Comparison of ENCODE assay signal across 22 cellular contexts in the genomic region with DNA sequence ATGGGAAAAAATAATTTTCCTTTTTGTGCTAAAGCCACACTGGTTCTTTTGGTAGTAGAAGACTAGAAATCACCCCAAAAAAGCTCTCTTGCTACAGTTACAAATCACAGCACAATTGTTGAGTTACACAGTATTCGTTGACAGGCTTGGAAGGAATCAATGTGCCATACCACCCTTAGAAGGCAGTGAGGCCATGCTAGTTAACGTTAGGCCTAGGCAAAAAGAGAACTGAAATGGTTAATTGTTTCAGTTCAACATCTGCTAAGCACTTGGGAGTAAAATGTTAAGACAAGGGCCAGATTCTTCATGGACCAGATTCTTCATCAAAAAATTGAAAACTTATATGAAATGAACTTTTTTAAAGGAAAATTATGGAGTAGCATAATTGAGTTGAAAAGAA.
DNase-seq lines count a peak whose midpoint lies in the region; ATAC-seq, FAIRE-seq and TF ChIP-seq lines count a peak whose summit lies in the region.
"Had no signal": no experiment of that assay in that cellular context is flagged by ENCODE, and none has a peak within 500 bp of the region (broad histone marks: within the 10 kb centered on the region; RNA-seq: fewer than 3 reads in every experiment).

No MANE protein-coding gene starts in this region.

- CTCF ChIA-PET in GM12878 (lab: Yijun Ruan, JAX): no interaction called here

- H3K79me2 ChIP-seq in GM12878 (ENCODE audit: control insufficient read depth, insufficient read depth, low read length): no peaks in the 10 kb centered on the region

- H3K4me1 ChIP-seq in GM12878 (ENCODE audit: control insufficient read depth, insufficient read depth, low read length): no peaks in the 10 kb centered on the region
- H3K4me1 ChIP-seq in tibial nerve: peaks cover 0 to 4% (median 0%) of the 10 kb centered on the region in 4 donors
- H3K4me1 ChIP-seq: A549, Caco-2 had no signal

- no peaks in the 10 kb centered on the region for H3K36me3 Mint-ChIP-seq in activated CD4-positive, alpha-beta T cell treated with anti-CD3 and anti-CD28 coated beads, Interleukin-2, amount 10 ng/mL, durations not matched to agents 24 days and 14 days (ENCODE audit: low read depth)
- H3K36me3 Mint-ChIP-seq in immature natural killer cell: peaks cover 1 to 14% (median 3%) of the 10 kb centered on the region in 3 donors

- RAD21 ChIA-PET in GM12878 (lab: Charles Lee; ENCODE audit: unreplicated experiment): no interaction called here

- no peak overlapping the region for H3K4me2 ChIP-seq in GM12878 (ENCODE audit: control insufficient read depth, insufficient read depth)
- H3K4me2 ChIP-seq: A549, KMS-11 had no signal

- TF ChIP-seq EP300 in GM12878 (IDR thresholded peaks at IDR 0.05; ENCODE audit: borderline replicate concordance in 1 of 2, control insufficient read depth in 1 of 2, low read depth in 2 of 2, low read length in 2 of 2): no peak
- TF ChIP-seq EP300 in tibial nerve (IDR thresholded peaks at IDR 0.05): no peak

- H3K36me3 ChIP-seq in GM12878 (ENCODE audit: control insufficient read depth in 2 of 2, insufficient read depth in 2 of 2, low read length in 1 of 2) (no peaks in the 10 kb centered on the region), tibial nerve (no peaks in the 10 kb centered on the region)

- H3K4me3 ChIP-seq in GM12878 (no peak overlapping the region), tibial nerve (no peak overlapping the region)
- H3K4me3 ChIP-seq: A549 had no signal

- intact Hi-C loops in activated CD4-positive, alpha-beta T cell treated with anti-CD3 and anti-CD28 coated beads, Interleukin-2, amount 10 ng/mL, durations not matched to agents 24 days and 14 days (cut with micrococcal nuclease): no loop called here
- intact Hi-C loops in GM12878 (cut with micrococcal nuclease; ENCODE audit: unreplicated experiment): no loop called here

- no peak overlapping the region for H3K4me3 Mint-ChIP-seq in activated CD4-positive, alpha-beta T cell treated with anti-CD3 and anti-CD28 coated beads, Interleukin-2, amount 10 ng/mL, durations not matched to agents 24 days and 14 days
- H3K4me3 Mint-ChIP-seq in immature natural killer cell: no peak overlapping the region
- H3K4me3 Mint-ChIP-seq: CD4-positive, alpha-beta T cell had no signal

- SMC1A ChIA-PET in GM12878 (lab: Charles Lee; ENCODE audit: uncharacterized antibody, unreplicated experiment): no interaction called here

- peak; percentile 51 for ATAC-seq in HG02870 (IDR thresholded peaks at IDR 0.05; ENCODE audit: unreplicated experiment)
- ATAC-seq in GM12878: no peak
- ATAC-seq: A549, HepG2 had no signal

- TF ChIP-seq CTCF in GM12878 (IDR thresholded peaks at IDR 0.05 in 2 of 3, conservative IDR thresholded peaks at IDR 0.05 in 1 of 3; ENCODE audit: control insufficient read depth in 2 of 3, extremely low read depth in 1 of 3, insufficient read depth in 1 of 3, low read depth in 3 of 3, low read length in 3 of 3) (no peak), tibial nerve (IDR thresholded peaks at IDR 0.05) (no peak)

- H3K27me3 ChIP-seq in GM12878 (replicated peaks in 1 of 2; ENCODE audit: control insufficient read depth in 2 of 2, insufficient read depth in 2 of 2, low read length in 1 of 2) (no peaks in the 10 kb centered on the region), tibial nerve (no peaks in the 10 kb centered on the region)

- H3K9me3 ChIP-seq in GM12878 (replicated peaks; ENCODE audit: control insufficient read depth, insufficient read depth, low read length) (no peaks in the 10 kb centered on the region), tibial nerve (no peaks in the 10 kb centered on the region)
- H3K9me3 ChIP-seq: A549, Caco-2 had no signal

- H3K4me1 Mint-ChIP-seq in activated CD4-positive, alpha-beta T cell treated with anti-CD3 and anti-CD28 coated beads, Interleukin-2, amount 10 ng/mL, durations not matched to agents 24 days and 14 days: peaks cover 4% of the 10 kb centered on the region
- H3K4me1 Mint-ChIP-seq in immature natural killer cell: peaks cover 29 to 31% of the 10 kb centered on the region in 2 donors

- POLR2A ChIA-PET in GM12878 (lab: Charles Lee): no interaction called here

- no peak overlapping the region for H3K27ac Mint-ChIP-seq in activated CD4-positive, alpha-beta T cell treated with anti-CD3 and anti-CD28 coated beads, Interleukin-2, amount 10 ng/mL, durations not matched to agents 24 days and 14 days
- no peak overlapping the region for H3K27ac Mint-ChIP-seq in immature natural killer cell
- H3K27ac Mint-ChIP-seq: CD4-positive, alpha-beta T cell; HFFc6 had no signal

- H3K9me3 Mint-ChIP-seq in activated CD4-positive, alpha-beta T cell treated with anti-CD3 and anti-CD28 coated beads, Interleukin-2, amount 10 ng/mL, durations not matched to agents 24 days and 14 days: no peaks in the 10 kb centered on the region
- H3K9me3 Mint-ChIP-seq in immature natural killer cell: peaks cover 0 to 4% (median 0%) of the 10 kb centered on the region in 6 donors
- H3K9me3 Mint-ChIP-seq: CD4-positive, alpha-beta T cell; HFFc6 had no signal

- FAIRE-seq in GM12878 (lab: Jason Lieb, UNC): peak; percentile 31
- FAIRE-seq: A549, D721Med, G401.6, GM19239, H54, HepG2 had no signal

- no peak overlapping the region for H3K9ac ChIP-seq in GM12878 (ENCODE audit: control insufficient read depth, insufficient read depth, low read length)
- H3K9ac ChIP-seq: GM23248, KMS-11 had no signal

- H3K27me3 Mint-ChIP-seq in activated CD4-positive, alpha-beta T cell treated with anti-CD3 and anti-CD28 coated beads, Interleukin-2, amount 10 ng/mL, durations not matched to agents 24 days and 14 days: peaks cover 15% of the 10 kb centered on the region
- peaks cover 5 to 8% (median 6%) of the 10 kb centered on the region in 3 donors for H3K27me3 Mint-ChIP-seq in immature natural killer cell (ENCODE audit: low read depth in 3 of 3)

- TF ChIP-seq POLR2A in GM12878 (IDR thresholded peaks at IDR 0.05; ENCODE audit: low read depth, low read length) (no peak), tibial nerve (IDR thresholded peaks at IDR 0.05) (no peak)

- in situ Hi-C loops in GM12878 (cut with MboI): no loop called here

- TF ChIP-seq RAD21 in GM12878 (IDR thresholded peaks at IDR 0.05; ENCODE audit: insufficient read depth, low read depth, low read length): no peak

- H2AFZ ChIP-seq in GM12878 (ENCODE audit: control insufficient read depth, low read depth, low read length): no peak overlapping the region

- DNase-seq in activated CD4-positive, alpha-beta T cell treated with anti-CD3 and anti-CD28 coated beads, Interleukin-2, amount 10 ng/mL, durations not matched to agents 24 days and 14 days: peak; percentile 6
- DNase-seq in activated CD4-positive, alpha-beta T cell treated with anti-CD3 and anti-CD28 coated beads, Interleukin-2, amount 50 U/mL, for 4 hours: no peak
- DNase-seq in GM12878 (ENCODE audit: low read depth, low spot score): no peak
- DNase-seq in tibial nerve (ENCODE audit: low spot score in 2 of 2): no peak
- DNase-seq in immature natural killer cell: no peak
- no peak for DNase-seq in SW480 (ENCODE audit: low spot score)
- DNase-seq: AML-193; Caco-2; CD4-positive, alpha-beta T cell; GM23248; HCEC 1CT; HFFc6 had no signal

- H3K27ac ChIP-seq in GM12878 (ENCODE audit: control insufficient read depth, insufficient read depth) (no peak overlapping the region), tibial nerve (no peak overlapping the region)
- H3K27ac ChIP-seq: 22Rv1, A549, C4-2B, GM23248, KMS-11 had no signal

- WGBS in GM12878 (ENCODE audit: insufficient coverage, insufficient replicate concordance, low lambda C conversion rate, missing lambda C conversion rate): 0% methylated on average over 2 of the region's 2 CpGs
- WGBS in tibial nerve, 2 donors: 65 to 71% methylated on average over 2 of the region's 2 CpGs

- H4K20me1 ChIP-seq in GM12878 (ENCODE audit: control insufficient read depth, insufficient read depth): no peaks in the 10 kb centered on the region

- no TSS peak for BruUV-seq in GM12878 (replicated peaks; lab: Mats Ljungman, UMichigan)

TF ChIP-seq in GM12878, 131 proteins besides CTCF, POLR2A, EP300 and RAD21:
- TF ChIP-seq NR2F1 (conservative IDR thresholded peaks at IDR 0.05) (no peak), BACH1 (IDR thresholded peaks at IDR 0.05; ENCODE audit: borderline replicate concordance) (no peak), TARDBP (IDR thresholded peaks at IDR 0.05; ENCODE audit: borderline replicate concordance) (no peak), NRF1 (conservative IDR thresholded peaks at IDR 0.05; ENCODE audit: low read depth, low read length) (no peak)
